ENCODE assay signal across 19 cellular contexts in the genomic region with DNA sequence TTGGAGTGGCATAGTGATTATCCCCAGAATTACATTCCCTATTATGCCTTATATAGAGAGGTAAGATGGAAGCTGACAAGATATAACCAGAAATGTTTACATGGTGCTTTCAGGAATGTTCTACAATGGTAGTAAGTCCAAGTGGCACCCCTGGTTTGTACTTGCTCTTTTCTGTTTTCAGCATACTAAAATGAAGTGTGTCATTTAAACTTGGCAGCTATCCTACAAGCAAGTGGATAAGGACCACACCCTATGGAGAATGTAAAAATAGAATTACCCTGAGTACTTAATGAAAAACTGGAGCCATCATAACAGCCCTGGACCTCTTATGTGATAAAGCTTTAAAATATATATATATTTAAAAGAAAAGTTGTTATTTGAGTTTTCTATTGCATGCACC.
"Had no signal": no experiment of that assay in that cellular context is flagged by ENCODE, and none has a peak within 500 bp of the region (broad histone marks: within the 10 kb centered on the region; RNA-seq: fewer than 3 reads in every experiment).

No MANE protein-coding gene starts in this region.

- DNase-seq: activated CD4-positive, alpha-beta T cell treated with anti-CD3 and anti-CD28 coated beads for 1 hour; activated CD4-positive, alpha-beta T cell treated with anti-CD3 and anti-CD28 coated beads, Interleukin-2, amount 50 U/mL, for 1 hour; activated T-cell treated with anti-CD3 and anti-CD28 coated beads, Interleukin-2, amount 50 U/mL, for 1 hour; adrenal gland; cerebellar nuclear complex; heart right ventricle; kidney; naive thymus-derived CD4-positive, alpha-beta T cell; sigmoid colon; stimulated activated CD4-positive, alpha-beta T cell treated with anti-CD3 and anti-CD28 coated beads, Interleukin-4, amount 100 ng/mL, for 1 hour; stimulated activated naive CD4-positive, alpha-beta T cell had no signal

- H3K36me3 ChIP-seq: adrenal gland, ascending aorta, heart right ventricle, sigmoid colon, thoracic aorta, vagina had no signal

- H3K4me3 Mint-ChIP-seq: activated naive CD8-positive, alpha-beta T cell; naive thymus-derived CD4-positive, alpha-beta T cell; neural crest cell; type B pancreatic cell had no signal

- H3K27me3 Mint-ChIP-seq: activated naive CD8-positive, alpha-beta T cell; naive thymus-derived CD4-positive, alpha-beta T cell; type B pancreatic cell had no signal

- H3K9me3 ChIP-seq: adrenal gland, ascending aorta, sigmoid colon, thoracic aorta, vagina had no signal

- H3K27ac ChIP-seq: adrenal gland, ascending aorta, coronary artery, heart right ventricle, sigmoid colon, thoracic aorta, vagina had no signal

- FAIRE-seq: kidney had no signal

- H3K36me3 Mint-ChIP-seq: activated naive CD8-positive, alpha-beta T cell; naive thymus-derived CD4-positive, alpha-beta T cell; type B pancreatic cell had no signal

- H3K27me3 ChIP-seq: adrenal gland, ascending aorta, heart right ventricle, sigmoid colon, vagina had no signal

- H3K4me3 ChIP-seq: adrenal gland, ascending aorta, coronary artery, heart right ventricle, lung, sigmoid colon, thoracic aorta, vagina had no signal

- H3K27ac Mint-ChIP-seq: activated naive CD8-positive, alpha-beta T cell; naive thymus-derived CD4-positive, alpha-beta T cell; type B pancreatic cell had no signal

- H3K4me1 Mint-ChIP-seq: naive thymus-derived CD4-positive, alpha-beta T cell; neural crest cell had no signal

- ATAC-seq: naive thymus-derived CD4-positive, alpha-beta T cell had no signal

- H3K9me3 Mint-ChIP-seq: type B pancreatic cell had no signal

- H3K4me1 ChIP-seq: adrenal gland, ascending aorta, sigmoid colon, vagina had no signal
